Comparison of ENCODE assay signal across 2 cellular contexts in genomic region chr10:79387974-79388850, GRCh38.
TF ChIP-seq lines count a peak whose summit lies in the region.

No MANE protein-coding gene starts in this region.

TF ChIP-seq in HEK293, 187 proteins besides CTCF, POLR2A, EP300 and RAD21:
- TF ChIP-seq ZNF202 (tag by site-specific recombination; IDR thresholded peaks at IDR 0.05; ENCODE audit: borderline replicate concordance) (no peak), ZIC2 (tag by site-specific recombination; IDR thresholded peaks at IDR 0.05) (peak; percentile 73), ZBTB26 (tag by site-specific recombination; optimal IDR thresholded peaks at IDR 0.05) (no peak), ZNF785 (tag by site-specific recombination; IDR thresholded peaks at IDR 0.05) (no peak)

TF ChIP-seq in H1, 55 proteins besides CTCF, POLR2A, EP300 and RAD21:
- TF ChIP-seq GABPA (IDR thresholded peaks at IDR 0.05; ENCODE audit: borderline replicate concordance, insufficient read depth, low read length) (no peak), NRF1 (IDR thresholded peaks at IDR 0.05; ENCODE audit: low read depth, low read length) (no peak), KDM1A (IDR thresholded peaks at IDR 0.05; ENCODE audit: borderline replicate concordance, low read length) (no peak), TEAD4 (IDR thresholded peaks at IDR 0.05; ENCODE audit: low read depth, low read length) (no peak), RXRA (IDR thresholded peaks at IDR 0.05; ENCODE audit: insufficient read depth, low read depth, low read length) (no peak), SIX5 (IDR thresholded peaks at IDR 0.05; ENCODE audit: low read depth, low read length) (no peak), JUND (IDR thresholded peaks at IDR 0.05; ENCODE audit: low read length) (no peak), SRF (IDR thresholded peaks at IDR 0.05; ENCODE audit: low read depth, low read length) (no peak), RBBP5 (IDR thresholded peaks at IDR 0.05; ENCODE audit: borderline replicate concordance, low read depth, low read length) (no peak), TAF1 (IDR thresholded peaks at IDR 0.05; ENCODE audit: low read depth, low read length) (no peak), CTBP2 (IDR thresholded peaks at IDR 0.05; ENCODE audit: borderline replicate concordance, insufficient read depth, insufficient read length, low read length) (no peak), SUZ12 (IDR thresholded peaks at IDR 0.05; ENCODE audit: low read length) (no peak), TBP (IDR thresholded peaks at IDR 0.05; ENCODE audit: low read depth, low read length) (no peak)
- TF ChIP-seq, protein P1, sequence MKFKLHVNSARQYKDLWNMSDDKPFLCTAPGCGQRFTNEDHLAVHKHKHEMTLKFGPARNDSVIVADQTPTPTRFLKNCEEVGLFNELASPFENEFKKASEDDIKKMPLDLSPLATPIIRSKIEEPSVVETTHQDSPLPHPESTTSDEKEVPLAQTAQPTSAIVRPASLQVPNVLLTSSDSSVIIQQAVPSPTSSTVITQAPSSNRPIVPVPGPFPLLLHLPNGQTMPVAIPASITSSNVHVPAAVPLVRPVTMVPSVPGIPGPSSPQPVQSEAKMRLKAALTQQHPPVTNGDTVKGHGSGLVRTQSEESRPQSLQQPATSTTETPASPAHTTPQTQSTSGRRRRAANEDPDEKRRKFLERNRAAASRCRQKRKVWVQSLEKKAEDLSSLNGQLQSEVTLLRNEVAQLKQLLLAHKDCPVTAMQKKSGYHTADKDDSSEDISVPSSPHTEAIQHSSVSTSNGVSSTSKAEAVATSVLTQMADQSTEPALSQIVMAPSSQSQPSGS (IDR thresholded peaks at IDR 0.05; ENCODE audit: low read length) = no peak
